ENCODE assay signal across 32 cellular contexts in the genomic region with DNA sequence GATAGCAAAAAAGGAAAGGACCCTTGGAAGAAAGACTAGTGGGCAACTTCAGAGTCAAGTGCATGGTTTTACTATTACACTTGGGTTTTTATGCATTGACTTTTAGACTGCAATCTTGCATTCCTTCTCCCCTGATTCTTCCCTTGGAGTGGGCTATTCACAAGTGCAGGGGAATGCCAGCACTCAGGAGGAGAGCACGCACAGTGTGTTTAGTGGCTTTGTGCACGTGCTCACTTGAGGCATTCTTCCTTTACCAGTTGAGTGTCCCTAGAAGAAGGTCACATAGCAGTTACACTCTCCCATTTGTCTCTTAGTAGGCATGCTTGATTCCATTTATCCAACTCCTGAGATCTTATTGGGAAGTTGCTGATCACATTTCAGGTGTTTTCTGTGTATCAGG.
"Had no signal": no experiment of that assay in that cellular context is flagged by ENCODE, and none has a peak within 500 bp of the region (broad histone marks: within the 10 kb centered on the region; RNA-seq: fewer than 3 reads in every experiment).

No MANE protein-coding gene starts in this region.

- H3K27ac ChIP-seq: adrenal gland, ascending aorta, body of pancreas, brain microvascular endothelial cell, breast epithelium, cardiac muscle cell had no signal

- H3K36me3 ChIP-seq: adrenal gland, ascending aorta, brain microvascular endothelial cell, breast epithelium, cardiac muscle cell had no signal

- H3K4me1 ChIP-seq: adrenal gland, ascending aorta, body of pancreas, breast epithelium had no signal

- DNase-seq: activated effector memory CD4-positive, alpha-beta T cell treated with anti-CD3 and anti-CD28 coated beads, Interleukin-2, amount 50 U/mL, for 16 hours; activated effector memory CD4-positive, alpha-beta T cell treated with Interleukin-2 at 50 U/mL for 16 hours; activated gamma-delta T cell; activated gamma-delta T cell treated with Interleukin-2 at 50 U/mL for 16 hours; activated naive CD4-positive, alpha-beta T cell; activated naive CD4-positive, alpha-beta T cell treated with anti-CD3 and anti-CD28 coated beads for 36 hours; activated naive CD4-positive, alpha-beta T cell treated with anti-CD3 and anti-CD28 coated beads, Interleukin-2, amount 10 ng/mL, durations not matched to agents 7 days and 5 days; activated naive CD4-positive, alpha-beta T cell treated with anti-CD3 and anti-CD28 coated beads, Interleukin-2, amount 50 U/mL, for 16 hours; activated naive CD4-positive, alpha-beta T cell treated with Interleukin-2 at 50 U/mL for 16 hours; activated naive CD8-positive, alpha-beta T cell treated with anti-CD3 and anti-CD28 coated beads for 36 hours; activated naive CD8-positive, alpha-beta T cell treated with anti-CD3 and anti-CD28 coated beads, Interleukin-2, amount 10 ng/mL, durations not matched to agents 7 days and 5 days; activated naive CD8-positive, alpha-beta T cell treated with anti-CD3 and anti-CD28 coated beads, Interleukin-2, amount 50 U/mL, for 24 hours; activated T-cell treated with anti-CD3 and anti-CD28 coated beads, Interleukin-2, amount 50 U/mL, for 1 hour; activated T-cell treated with anti-CD3 and anti-CD28 coated beads, Interleukin-2, amount 50 U/mL, for 24 hours; activated T-cell treated with anti-CD3 and anti-CD28 coated beads, Interleukin-2, amount 50 U/mL, for 4 hours; activated T-cell treated with anti-CD3 and anti-CD28 coated beads, Interleukin-2, amount 50 U/mL, for 48 hours; activated T-cell treated with anti-CD3 and anti-CD28 coated beads, Interleukin-2, amount 50 U/mL, for 72 hours; adrenal gland; amniotic stem cell; amygdala; anterior cingulate cortex; aorta; body of pancreas; brain microvascular endothelial cell; caudate nucleus; central memory CD4-positive, alpha-beta T cell; cerebellar nuclear complex had no signal

- H3K9me3 ChIP-seq: adrenal gland, ascending aorta, body of pancreas, breast epithelium had no signal

- H3K27me3 ChIP-seq: adrenal gland, ascending aorta, body of pancreas, brain microvascular endothelial cell, breast epithelium, cardiac muscle cell had no signal

- H3K4me3 ChIP-seq: adrenal gland, ascending aorta, body of pancreas, breast epithelium, cardiac muscle cell had no signal

- ATAC-seq: activated naive CD4-positive, alpha-beta T cell treated with anti-CD3 and anti-CD28 coated beads, Interleukin-2, amount 50 U/mL, for 72 hours; activated naive CD8-positive, alpha-beta T cell treated with anti-CD3 and anti-CD28 coated beads, Interleukin-2, amount 50 U/mL, for 24 hours; activated T-cell treated with anti-CD3 and anti-CD28 coated beads, Interleukin-2, amount 50 U/mL, for 4 hours; activated T-cell treated with anti-CD3 and anti-CD28 coated beads, Interleukin-2, amount 50 U/mL, for 72 hours; activated T-helper 17 cell treated with anti-CD3 and anti-CD28 coated beads, Interleukin-2, amount 50 U/mL, for 72 hours; body of pancreas had no signal
